In genomic region chr1:214506972-214507431, GRCh38 we compare ENCODE assay signal across 11 cellular contexts. TPM values are rescaled to one million over a fixed set of nuclear protein-coding genes. Genes with fewer than 3 reads are reported as not detected.
DNase-seq lines count a peak whose midpoint lies in the region; ATAC-seq and TF ChIP-seq lines count a peak whose summit lies in the region.
"Had no signal": no experiment of that assay in that cellular context is flagged by ENCODE, and none has a peak within 500 bp of the region (broad histone marks: within the 10 kb centered on the region; RNA-seq: fewer than 3 reads in every experiment).

No MANE protein-coding gene starts in this region.

- no peak for TF ChIP-seq POLR2A in body of pancreas (IDR thresholded peaks at IDR 0.05)

- H3K9me3 ChIP-seq in body of pancreas, result no peaks in the 10 kb centered on the region
- no peaks in the 10 kb centered on the region for H3K9me3 ChIP-seq in upper lobe of right lung

- no peak overlapping the region for H3K27ac Mint-ChIP-seq in activated naive CD4-positive, alpha-beta T cell treated with anti-CD3 and anti-CD28 coated beads, Interleukin-2, amount 50 U/mL, for 72 hours
- H3K27ac Mint-ChIP-seq: natural killer cell had no signal

- H3K4me1 ChIP-seq in body of pancreas (peaks cover 34% of the 10 kb centered on the region), upper lobe of right lung (no peaks in the 10 kb centered on the region)

- intact Hi-C loops in body of pancreas (cut with DNase I) (no loop called here), upper lobe of right lung (cut with DNase I) (no loop called here)

- H3K27me3 ChIP-seq in body of pancreas (no peaks in the 10 kb centered on the region), upper lobe of right lung (no peaks in the 10 kb centered on the region)

- peaks cover 0 to 9% of the 10 kb centered on the region in 2 donors for H3K9me3 Mint-ChIP-seq in activated naive CD4-positive, alpha-beta T cell treated with anti-CD3 and anti-CD28 coated beads, Interleukin-2, amount 50 U/mL, for 72 hours
- H3K9me3 Mint-ChIP-seq: natural killer cell had no signal

- H3K27ac ChIP-seq in body of pancreas (peak overlapping the region in 3 of 4 donors; percentile 2 to 41 (median 36)), upper lobe of right lung (no peak overlapping the region)
- H3K27ac ChIP-seq: GM23248 had no signal

- H3K36me3 Mint-ChIP-seq in activated naive CD4-positive, alpha-beta T cell treated with anti-CD3 and anti-CD28 coated beads, Interleukin-2, amount 50 U/mL, for 72 hours, result no peaks in the 10 kb centered on the region
- H3K36me3 Mint-ChIP-seq: natural killer cell had no signal

- ATAC-seq in activated naive CD4-positive, alpha-beta T cell treated with anti-CD3 and anti-CD28 coated beads, Interleukin-2, amount 50 U/mL, for 72 hours, result peak; percentile 45 to 85
- peak; percentile 88 for ATAC-seq in HG03196 (IDR thresholded peaks at IDR 0.05; ENCODE audit: unreplicated experiment)
- ATAC-seq in body of pancreas, result peak; percentile 84
- ATAC-seq in upper lobe of right lung, result peak; percentile 47
- ATAC-seq in GM21360 (IDR thresholded peaks at IDR 0.05; ENCODE audit: unreplicated experiment), result no peak
- ATAC-seq: natural killer cell had no signal

- H3K4me3 ChIP-seq in body of pancreas, result no peak overlapping the region
- no peak overlapping the region for H3K4me3 ChIP-seq in upper lobe of right lung
- H3K4me3 ChIP-seq: GM23248 had no signal

- WGBS in body of pancreas, 2 donors, result 9 to 13% methylated on average over 2 of the region's 2 CpGs

- H3K36me3 ChIP-seq in body of pancreas (replicated peaks in 1 of 2; ENCODE audit: insufficient read depth in 1 of 2, low read depth in 2 of 2) (no peaks in the 10 kb centered on the region), upper lobe of right lung (no peaks in the 10 kb centered on the region)

- TF ChIP-seq CTCF in body of pancreas (IDR thresholded peaks at IDR 0.05), result no peak
- no peak for TF ChIP-seq CTCF in upper lobe of right lung (IDR thresholded peaks at IDR 0.05)

- DNase-seq in activated naive CD4-positive, alpha-beta T cell treated with anti-CD3 and anti-CD28 coated beads, Interleukin-2, amount 50 U/mL, for 72 hours (ENCODE audit: low spot score in 2 of 2), result no peak
- no peak for DNase-seq in activated naive CD4-positive, alpha-beta T cell treated with anti-CD3 and anti-CD28 coated beads, Interleukin-2, amount 50 U/mL, for 16 hours
- DNase-seq in body of pancreas, result peak; percentile 47 to 68 (median 63)
- no peak for DNase-seq in upper lobe of right lung
- no peak for DNase-seq in NOMO-1 treated with DMSO at 0.1 percent for 48 hours (lab: John Stamatoyannopoulos, UW; ENCODE audit: unreplicated experiment)
- no peak for DNase-seq in NCI-H2081 (lab: John Stamatoyannopoulos, UW)
- DNase-seq: GM23248, natural killer cell, NCI-H69 had no signal

RNA-seq across cellular contexts. Expression of gene PTPN14, which starts 44.4 kb away (rescaled TPM):
- total RNA-seq in activated naive CD4-positive, alpha-beta T cell treated with anti-CD3 and anti-CD28 coated beads, Interleukin-2, amount 50 U/mL, for 72 hours, result 1 to 10 TPM; 4.0 to 4.3 TPM
- total RNA-seq in body of pancreas, result 10 to 100 TPM; 10.5 to 18.7 TPM
- 43.7 TPM for total RNA-seq in upper lobe of right lung

Comparison
In these comparisons a context has a peak if more than half of its experiments do, and no peak if none do; other contexts are left out.
1. DNase-seq: peak in body of pancreas (4 of 4); none in activated naive CD4-positive, alpha-beta T cell treated with anti-CD3 and anti-CD28 coated beads, Interleukin-2, amount 50 U/mL, for 72 hours (0 of 2), activated naive CD4-positive, alpha-beta T cell treated with anti-CD3 and anti-CD28 coated beads, Interleukin-2, amount 50 U/mL, for 16 hours (single experiment), upper lobe of right lung (single experiment), NOMO-1 treated with DMSO at 0.1 percent for 48 hours (single experiment) and NCI-H2081 (0 of 2).